Comparison of ENCODE assay signal across 8 cellular contexts in genomic region chr19:2783781-2784145, GRCh38. TPM values are rescaled to one million over a fixed set of nuclear protein-coding genes. Genes with fewer than 3 reads are reported as not detected.
DNase-seq lines count a peak whose midpoint lies in the region; ATAC-seq, FAIRE-seq and TF ChIP-seq lines count a peak whose summit lies in the region.

No MANE protein-coding gene starts in this region.

- H3K27me3 ChIP-seq in BJ (ENCODE audit: control insufficient read depth, insufficient read depth, low read length) (no peaks in the 10 kb centered on the region), small intestine (ENCODE audit: control insufficient read depth in 2 of 2, insufficient read depth in 2 of 2, low read length in 2 of 2) (no peaks in the 10 kb centered on the region)

- H3K36me3 Mint-ChIP-seq in central memory CD8-positive, alpha-beta T cell (ENCODE audit: insufficient read depth) = peaks cover 9% of the 10 kb centered on the region
- H3K36me3 Mint-ChIP-seq in natural killer cell treated with Interleukin-12 subunit alpha and Interleukin-12 subunit beta and Interleukin-15 and Interleukin-18, amount 100 ng/mL, for 72 hours = no peaks in the 10 kb centered on the region

- H3K4me3 ChIP-seq in BJ (ENCODE audit: low read depth, low read length) (peak overlapping the region; percentile 13; the same call in 1 of the 2 replicates), small intestine (ENCODE audit: low read depth in 1 of 2, low read length in 2 of 2) (no peak overlapping the region)

- H3K4me3 Mint-ChIP-seq in central memory CD8-positive, alpha-beta T cell = peak overlapping the region; percentile 78
- H3K4me3 Mint-ChIP-seq in natural killer cell treated with Interleukin-12 subunit alpha and Interleukin-12 subunit beta and Interleukin-15 and Interleukin-18, amount 100 ng/mL, for 72 hours = peak overlapping the region; percentile 94

- POLR2A ChIA-PET in BJ (lab: Charles Lee) = interaction anchor here (0.9 kb wide), 1 partner anchor 320 kb away, joined by 4 read pairs; no protein-coding TSS in a partner anchor

- H3K4me1 Mint-ChIP-seq in central memory CD8-positive, alpha-beta T cell = peaks cover 41% of the 10 kb centered on the region
- H3K4me1 Mint-ChIP-seq in natural killer cell treated with Interleukin-12 subunit alpha and Interleukin-12 subunit beta and Interleukin-15 and Interleukin-18, amount 100 ng/mL, for 72 hours (ENCODE audit: low read depth in 2 of 2) = peaks cover 32 to 42% of the 10 kb centered on the region in 2 donors

- no peak for TF ChIP-seq CTCF in BJ (IDR thresholded peaks at IDR 0.05; ENCODE audit: insufficient read depth, low read depth, low read length)

- no peaks in the 10 kb centered on the region for H3K27me3 Mint-ChIP-seq in central memory CD8-positive, alpha-beta T cell
- H3K27me3 Mint-ChIP-seq in natural killer cell treated with Interleukin-12 subunit alpha and Interleukin-12 subunit beta and Interleukin-15 and Interleukin-18, amount 100 ng/mL, for 72 hours = no peaks in the 10 kb centered on the region

- WGBS in small intestine, 3 donors = 77 to 79% (median 78%) methylated on average over 7 of the region's 7 CpGs

- H3K27ac Mint-ChIP-seq in central memory CD8-positive, alpha-beta T cell (ENCODE audit: low read depth) = peak overlapping the region; percentile 68
- H3K27ac Mint-ChIP-seq in natural killer cell treated with Interleukin-12 subunit alpha and Interleukin-12 subunit beta and Interleukin-15 and Interleukin-18, amount 100 ng/mL, for 72 hours = peak overlapping the region; percentile 93 to 95

- CTCF ChIA-PET in BJ (lab: Yijun Ruan, JAX) = interaction anchor here (1.1 to 1.2 kb wide), 2 partner anchors 34 to 40 kb away, joined by 3 read pairs; no protein-coding TSS in a partner anchor

- no peaks in the 10 kb centered on the region for H3K9me3 Mint-ChIP-seq in central memory CD8-positive, alpha-beta T cell
- no peaks in the 10 kb centered on the region for H3K9me3 Mint-ChIP-seq in natural killer cell treated with Interleukin-12 subunit alpha and Interleukin-12 subunit beta and Interleukin-15 and Interleukin-18, amount 100 ng/mL, for 72 hours

- peak overlapping the region; percentile 86 for H3K27ac ChIP-seq in KOPT-K1 (ENCODE audit: low read depth, low read length, poor library complexity, severe bottlenecking)
- H3K27ac ChIP-seq in small intestine (ENCODE audit: low read depth in 1 of 2, low read length in 1 of 2) = peak overlapping the region in 1 of 2 donors; percentile 88

- H3K9me3 ChIP-seq in KOPT-K1 (ENCODE audit: insufficient read depth, low read length, poor library complexity, severe bottlenecking) (no peaks in the 10 kb centered on the region), small intestine (ENCODE audit: control insufficient read depth, low read depth) (no peaks in the 10 kb centered on the region)

- no peak for FAIRE-seq in small intestine (lab: Jason Lieb, UNC)

- no peak for ATAC-seq in central memory CD8-positive, alpha-beta T cell (replicated peaks; ENCODE audit: extremely low read depth, poor library complexity, severe bottlenecking)
- ATAC-seq in natural killer cell treated with Interleukin-12 subunit alpha and Interleukin-12 subunit beta and Interleukin-15 and Interleukin-18, amount 100 ng/mL, for 72 hours = no peak
- ATAC-seq in HG02763 (IDR thresholded peaks at IDR 0.05; ENCODE audit: unreplicated experiment) = no peak

- H3K4me1 ChIP-seq in small intestine (ENCODE audit: control insufficient read depth in 2 of 2, insufficient read depth in 1 of 2, low read depth in 1 of 2, low read length in 1 of 2) = peaks cover 2 to 16% of the 10 kb centered on the region in 2 donors

- H3K36me3 ChIP-seq in BJ (ENCODE audit: control insufficient read depth, insufficient read depth, low read length) = 0 out of 2 replicates have a peak, but pooled peaks cover 1% of the 10 kb centered on the region
- peaks cover 44% of the 10 kb centered on the region for H3K36me3 ChIP-seq in KOPT-K1 (ENCODE audit: insufficient read depth, low read length)
- no peaks in the 10 kb centered on the region for H3K36me3 ChIP-seq in small intestine (ENCODE audit: control insufficient read depth in 2 of 2, insufficient read depth in 2 of 2, low read length in 2 of 2)

- DNase-seq in BJ (ENCODE audit: low read depth) (no peak), retina (no peak), activated gamma-delta T cell (lab: John Stamatoyannopoulos, UW) (no peak), small intestine (no peak)
- DNase-seq in central memory CD8-positive, alpha-beta T cell (ENCODE audit: low spot score in 2 of 2) = no peak
- DNase-seq in natural killer cell treated with Interleukin-12 subunit alpha and Interleukin-12 subunit beta and Interleukin-15 and Interleukin-18, amount 100 ng/mL, for 72 hours (ENCODE audit: low spot score) = no peak

RNA-seq across cellular contexts. Expression of gene SGTA, which starts 0.7 kb away (rescaled TPM):
- polyA plus RNA-seq in BJ (2011; rRNA removed) (45.2 and 88.2 TPM in 2 replicates), small intestine (10 to 100 TPM; 62.6 to 79.5 (median 76.7) TPM)
- polyA minus RNA-seq in BJ (2011; rRNA and poly(A)+ RNA removed) = 21.1 and 32.7 TPM in 2 replicates
- 100 to 1,000 TPM in 1 of 2 donors, 10 to 100 TPM in 1; 61.1 to 107 TPM for total RNA-seq in natural killer cell treated with Interleukin-12 subunit alpha and Interleukin-12 subunit beta and Interleukin-15 and Interleukin-18, amount 100 ng/mL, for 72 hours

RNA-seq across cellular contexts. Expression of gene THOP1, which starts 1.5 kb away (rescaled TPM):
- polyA plus RNA-seq in BJ (2011; rRNA removed) (43.5 and 71.7 TPM in 2 replicates), small intestine (10 to 100 TPM; 77.5 to 86.3 (median 78.6) TPM)
- polyA minus RNA-seq in BJ (2011; rRNA and poly(A)+ RNA removed) = 34.3 and 48.9 TPM in 2 replicates
- 100 to 1,000 TPM; 105 to 224 TPM for total RNA-seq in natural killer cell treated with Interleukin-12 subunit alpha and Interleukin-12 subunit beta and Interleukin-15 and Interleukin-18, amount 100 ng/mL, for 72 hours

RNA-seq across cellular contexts. Expression of gene ZNF554, which starts 35.9 kb away (rescaled TPM):
- polyA plus RNA-seq in BJ (2011; rRNA removed) = 2.1 and 2.2 TPM in 2 replicates
- polyA minus RNA-seq in BJ (2011; rRNA and poly(A)+ RNA removed) = 2.0 and 3.3 TPM in 2 replicates
- 1 to 10 TPM in 1 of 2 donors, under 1 TPM in 1; 0.89 to 2.9 TPM for total RNA-seq in natural killer cell treated with Interleukin-12 subunit alpha and Interleukin-12 subunit beta and Interleukin-15 and Interleukin-18, amount 100 ng/mL, for 72 hours
- polyA plus RNA-seq in small intestine = 1 to 10 TPM; 2.0 to 6.7 (median 3.2) TPM

RNA-seq across cellular contexts. Expression of gene SLC39A3, which starts 43.9 kb away (rescaled TPM):
- polyA plus RNA-seq in BJ (2011; rRNA removed) (51.7 and 67.9 TPM in 2 replicates), small intestine (10 to 100 TPM; 10.7 to 39.1 (median 14.1) TPM)
- polyA minus RNA-seq in BJ (2011; rRNA and poly(A)+ RNA removed) = 19.2 and 36.4 TPM in 2 replicates
- 10 to 100 TPM; 30.5 to 91.6 TPM for total RNA-seq in natural killer cell treated with Interleukin-12 subunit alpha and Interleukin-12 subunit beta and Interleukin-15 and Interleukin-18, amount 100 ng/mL, for 72 hours

RNA-seq across cellular contexts. Expression of gene ZNF555, which starts 57.5 kb away (rescaled TPM):
- 3.0 and 5.0 TPM in 2 replicates for polyA plus RNA-seq in BJ (2011; rRNA removed)
- polyA minus RNA-seq in BJ (2011; rRNA and poly(A)+ RNA removed) = 3.9 and 5.1 TPM in 2 replicates
- total RNA-seq in natural killer cell treated with Interleukin-12 subunit alpha and Interleukin-12 subunit beta and Interleukin-15 and Interleukin-18, amount 100 ng/mL, for 72 hours = 1 to 10 TPM; 2.6 to 3.0 TPM
- 1 to 10 TPM; 1.5 to 2.2 (median 1.6) TPM for polyA plus RNA-seq in small intestine
